In genomic region chr9:121944741-121945191, GRCh38 we compare ENCODE assay signal across 12 cellular contexts.
A peak's percentile ranks its signal among the peaks of the same experiment; 100 is the strongest.
DNase-seq lines count a peak whose midpoint lies in the region; ATAC-seq, FAIRE-seq and TF ChIP-seq lines count a peak whose summit lies in the region.
"Had no signal": no experiment of that assay in that cellular context is flagged by ENCODE, and none has a peak within 500 bp of the region (broad histone marks: within the 10 kb centered on the region; RNA-seq: fewer than 3 reads in every experiment).

No MANE protein-coding gene starts in this region.

- peaks cover 22% of the 10 kb centered on the region for H3K4me1 ChIP-seq in astrocyte (ENCODE audit: insufficient read depth, low read length)
- H3K4me1 ChIP-seq in psoas muscle = no peaks in the 10 kb centered on the region

- intact Hi-C loops in psoas muscle (cut with DNase I) = no loop called here

- FAIRE-seq in astrocyte (lab: Jason Lieb, UNC) = peak; percentile 39

- H3K36me3 ChIP-seq in astrocyte (ENCODE audit: insufficient read depth, low read length) = no peaks in the 10 kb centered on the region
- no peaks in the 10 kb centered on the region for H3K36me3 ChIP-seq in psoas muscle (ENCODE audit: insufficient read depth in 1 of 2, low read depth in 1 of 2)
- H3K36me3 ChIP-seq: ovary had no signal

- H3K27ac ChIP-seq in astrocyte (ENCODE audit: low read depth, low read length) = peak overlapping the region; percentile 26
- no peak overlapping the region for H3K27ac ChIP-seq in psoas muscle
- H3K27ac ChIP-seq: ovary had no signal

- no peak overlapping the region for H3K4me3 Mint-ChIP-seq in astrocyte (ENCODE audit: unreplicated experiment)
- H3K4me3 Mint-ChIP-seq: WTC11 had no signal

- no peaks in the 10 kb centered on the region for H3K79me2 ChIP-seq in astrocyte (ENCODE audit: insufficient read depth, low read length)

- H3K36me3 Mint-ChIP-seq in astrocyte (ENCODE audit: low read depth, unreplicated experiment) = no peaks in the 10 kb centered on the region
- H3K36me3 Mint-ChIP-seq: WTC11 had no signal

- peaks cover 2% of the 10 kb centered on the region for H3K9me3 Mint-ChIP-seq in astrocyte (ENCODE audit: unreplicated experiment)
- H3K9me3 Mint-ChIP-seq: WTC11 had no signal

- no peak overlapping the region for H3K4me3 ChIP-seq in AG09309 (ENCODE audit: control insufficient read depth, low read depth, low read length)
- H3K4me3 ChIP-seq in astrocyte (ENCODE audit: insufficient read depth, low read depth, low read length) = no peak overlapping the region
- no peak overlapping the region for H3K4me3 ChIP-seq in psoas muscle
- H3K4me3 ChIP-seq: ovary had no signal

- H3K27me3 Mint-ChIP-seq in astrocyte (ENCODE audit: low read depth, unreplicated experiment) = peaks cover 21% of the 10 kb centered on the region

- peak overlapping the region; percentile 1 for H3K4me2 ChIP-seq in astrocyte (ENCODE audit: low read length)

- no peak overlapping the region for H3K27ac Mint-ChIP-seq in astrocyte (ENCODE audit: unreplicated experiment)
- H3K27ac Mint-ChIP-seq: WTC11 had no signal

- ATAC-seq in psoas muscle (no peak), HG02884 (IDR thresholded peaks at IDR 0.05; ENCODE audit: unreplicated experiment) (no peak)
- ATAC-seq: WTC11 had no signal

- H2AFZ ChIP-seq in astrocyte (ENCODE audit: low read depth, low read length) = no peak overlapping the region

- no peaks in the 10 kb centered on the region for H3K9me3 ChIP-seq in astrocyte (ENCODE audit: insufficient read depth, low read depth, low read length)
- no peaks in the 10 kb centered on the region for H3K9me3 ChIP-seq in psoas muscle
- H3K9me3 ChIP-seq: ovary had no signal

- no peak overlapping the region for H3K9ac ChIP-seq in astrocyte (ENCODE audit: low read length)

- TF ChIP-seq CTCF in AG09309 (IDR thresholded peaks at IDR 0.05; ENCODE audit: control insufficient read depth, insufficient read depth, low read depth, low read length, missing control alignments) (no peak), astrocyte (IDR thresholded peaks at IDR 0.05; ENCODE audit: insufficient read depth, low read depth, low read length) (no peak), psoas muscle (IDR thresholded peaks at IDR 0.05) (no peak)

- 67 to 72% (median 72%) methylated on average over 5 of the region's 5 CpGs for WGBS in psoas muscle, 3 donors

- H3K4me1 Mint-ChIP-seq in astrocyte (ENCODE audit: low read depth, unreplicated experiment) = peaks cover 5% of the 10 kb centered on the region

- no peaks in the 10 kb centered on the region for H3K27me3 ChIP-seq in astrocyte (ENCODE audit: insufficient read depth, low read length)
- no peaks in the 10 kb centered on the region for H3K27me3 ChIP-seq in psoas muscle (ENCODE audit: insufficient read depth in 3 of 3, low read length in 2 of 3)
- H3K27me3 ChIP-seq: ovary had no signal

- no peaks in the 10 kb centered on the region for H4K20me1 ChIP-seq in astrocyte (ENCODE audit: insufficient read depth, low read length)

- DNase-seq in AG09309 (ENCODE audit: low read depth) (peak; percentile 68), HT1080 (ENCODE audit: low read depth) (peak; percentile 68), astrocyte (ENCODE audit: low read depth) (peak; percentile 56), germinal center (ENCODE audit: low spot score) (peak; percentile 30), mucosa of gallbladder (ENCODE audit: low spot score) (no peak), psoas muscle (no peak)
- no peak for DNase-seq in effector CD4-positive, alpha-beta T cell
- DNase-seq: AML-193, amygdala, ovary had no signal

Comparison
In these comparisons a context has a peak if more than half of its experiments do, and no peak if none do; other contexts are left out.
1. DNase-seq: peak in AG09309 (single experiment), HT1080 (single experiment), astrocyte (single experiment) and germinal center (single experiment); none in mucosa of gallbladder (single experiment), effector CD4-positive, alpha-beta T cell (single experiment) and psoas muscle (0 of 2).